In the genomic region with DNA sequence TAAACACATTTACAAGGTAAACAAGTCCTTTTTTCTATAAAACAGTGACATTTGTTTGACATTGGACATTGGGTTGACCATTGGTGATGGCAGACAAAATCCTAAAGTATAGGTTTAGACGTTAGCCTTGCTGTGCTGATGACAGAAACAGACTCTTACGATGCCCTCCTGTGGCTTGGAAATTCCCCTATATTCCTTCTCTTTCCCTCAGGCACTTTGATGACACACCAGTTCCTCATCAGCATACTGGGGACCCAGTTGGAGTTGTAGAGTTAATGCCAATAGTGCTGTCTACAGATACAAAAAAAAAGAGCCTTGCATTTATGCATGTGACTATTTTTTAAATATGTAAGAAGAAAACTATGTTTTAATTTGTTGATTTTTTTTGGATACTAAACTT, we compare ENCODE assay signal across 16 cellular contexts.
DNase-seq lines count a peak whose midpoint lies in the region; ATAC-seq and TF ChIP-seq lines count a peak whose summit lies in the region.
"Had no signal": no experiment of that assay in that cellular context is flagged by ENCODE, and none has a peak within 500 bp of the region (broad histone marks: within the 10 kb centered on the region; RNA-seq: fewer than 3 reads in every experiment).

No MANE protein-coding gene starts in this region.

- ATAC-seq in RWPE2 (ENCODE audit: low read depth) = peak; percentile 69; the same call in 2 of the 3 replicates
- ATAC-seq: HCT116, K562 had no signal

- no peak overlapping the region for H3K27ac ChIP-seq in RWPE2 (ENCODE audit: poor library complexity, severe bottlenecking)

- H3K4me1 ChIP-seq in RWPE2 (ENCODE audit: insufficient read depth, poor library complexity, severe bottlenecking) = no peaks in the 10 kb centered on the region

- H3K36me3 ChIP-seq in RWPE2 (ENCODE audit: low read depth) = no peaks in the 10 kb centered on the region

- peak; percentile 3 for DNase-seq in Caki2 (ENCODE audit: low read depth)
- DNase-seq in HS-5 (ENCODE audit: low read depth) = peak; percentile 4
- DNase-seq in RWPE2 (ENCODE audit: low spot score) = no peak
- peak; percentile 25 for DNase-seq in kidney tubule cell (ENCODE audit: low spot score)
- DNase-seq in DMS53 treated with DMSO at 0.1 percent for 48 hours (lab: John Stamatoyannopoulos, UW; ENCODE audit: unreplicated experiment) = no peak
- no peak for DNase-seq in NCI-H146 (lab: John Stamatoyannopoulos, UW)
- no peak for DNase-seq in NCI-H774 (lab: John Stamatoyannopoulos, UW)
- DNase-seq: CD4-positive, alpha-beta T cell; DND-41; NCI-H1048; NCI-H1694; NCI-H2107; NCI-H748 treated with DMSO at 0.1 percent for 48 hours; SIG-M5 had no signal

- no peak overlapping the region for H3K4me3 ChIP-seq in RWPE2 (ENCODE audit: severe bottlenecking)
- H3K4me3 ChIP-seq: K562 had no signal

- no peak for TF ChIP-seq CTCF in RWPE2 (IDR thresholded peaks at IDR 0.05; ENCODE audit: poor library complexity, severe bottlenecking)

- H3K27me3 ChIP-seq in RWPE2 (ENCODE audit: insufficient read depth, poor library complexity, severe bottlenecking) = no peaks in the 10 kb centered on the region

- no peaks in the 10 kb centered on the region for H3K9me3 ChIP-seq in RWPE2 (ENCODE audit: severe bottlenecking)

- in situ Hi-C loops in Caki2 (cut with HindIII; ENCODE audit: low pct_unique_long_range_greater_than_20kb, low sequenced_read_pairs) = no loop called here

Comparison
In these comparisons a context has a peak if more than half of its experiments do, and no peak if none do; other contexts are left out.
1. DNase-seq: peak in Caki2 (single experiment), HS-5 (single experiment) and kidney tubule cell (single experiment); none in RWPE2 (single experiment), DMS53 treated with DMSO at 0.1 percent for 48 hours (single experiment), NCI-H146 (single experiment) and NCI-H774 (single experiment).